In the genomic region with DNA sequence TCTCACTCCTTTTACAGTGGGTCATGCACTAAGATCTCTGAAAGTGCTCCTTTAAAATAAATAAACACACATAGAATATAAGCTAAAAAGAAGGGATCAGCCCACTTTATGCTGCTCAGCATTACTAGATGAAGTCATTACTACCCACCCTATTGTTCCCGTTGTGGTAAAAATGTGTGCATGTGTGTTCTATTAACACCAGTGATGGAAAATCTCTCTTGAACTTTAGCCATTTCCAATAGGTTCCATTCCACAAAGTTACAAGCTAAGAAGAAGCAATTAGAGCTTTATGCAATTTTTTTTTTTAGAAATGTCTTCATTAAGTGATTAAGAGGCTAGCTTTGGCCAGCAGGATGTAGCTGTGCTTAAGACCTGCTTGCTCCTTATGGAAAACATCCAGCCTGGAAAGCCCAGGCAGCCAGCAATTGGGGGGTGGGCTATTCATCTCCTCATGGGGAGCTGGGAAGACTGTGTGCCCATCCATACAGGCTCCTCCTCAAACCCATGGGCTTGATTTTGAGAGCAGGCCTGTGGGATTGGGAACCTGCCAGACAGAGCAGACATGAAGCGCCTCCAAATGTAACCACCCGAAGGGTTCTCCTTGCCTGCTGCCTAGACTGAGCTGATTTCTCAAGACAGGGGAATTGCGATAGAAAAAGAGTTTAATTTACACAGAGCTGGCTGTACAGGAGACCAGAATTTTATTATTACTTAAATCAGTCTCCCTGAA, we compare ENCODE assay signal across 12 cellular contexts.
A peak's percentile ranks its signal among the peaks of the same experiment; 100 is the strongest.
DNase-seq lines count a peak whose midpoint lies in the region; ATAC-seq and TF ChIP-seq lines count a peak whose summit lies in the region.
"Had no signal": no experiment of that assay in that cellular context is flagged by ENCODE, and none has a peak within 500 bp of the region (broad histone marks: within the 10 kb centered on the region; RNA-seq: fewer than 3 reads in every experiment).

No MANE protein-coding gene starts in this region.

- H3K4me1 ChIP-seq in breast epithelium: no peaks in the 10 kb centered on the region

- POLR2A ChIA-PET in MCF 10A (lab: Yijun Ruan, JAX): interaction anchor here (0.6 to 3.6 kb wide), 4 partner anchors 15 to 1475 kb away, joined by 3 to 13 read pairs (median 3); no protein-coding TSS in a partner anchor

- H3K27ac Mint-ChIP-seq in MCF 10A (ENCODE audit: low read depth, unreplicated experiment): peak overlapping the region; percentile 72
- H3K27ac Mint-ChIP-seq: T-helper 17 cell had no signal

- no peak for TF ChIP-seq POLR2A in breast epithelium (IDR thresholded peaks at IDR 0.05)
- TF ChIP-seq POLR2A in erythroblast (IDR thresholded peaks at IDR 0.05; ENCODE audit: low read length): no peak

- intact Hi-C loops in MCF 10A (cut with micrococcal nuclease) (loop anchor here (5.0 kb wide), 5 partner anchors 47 to 678 kb away; no protein-coding TSS in a partner anchor), breast epithelium (cut with DNase I; ENCODE audit: low total_unique reads) (loop anchor here (5.0 kb wide), 1 partner anchor 237 kb away; no protein-coding TSS in a partner anchor)

- H3K4me3 ChIP-seq in breast epithelium (no peak overlapping the region), astrocyte of the cerebellum (ENCODE audit: low read depth, low read length) (no peak overlapping the region), WERI-Rb-1 (ENCODE audit: low read depth, low read length) (no peak overlapping the region)
- H3K4me3 ChIP-seq: transverse colon had no signal

- H3K27me3 Mint-ChIP-seq in MCF 10A (ENCODE audit: insufficient read depth, unreplicated experiment): no peaks in the 10 kb centered on the region
- H3K27me3 Mint-ChIP-seq: naive thymus-derived CD4-positive, alpha-beta T cell; T-helper 17 cell had no signal

- peak overlapping the region; percentile 13 for H3K4me3 Mint-ChIP-seq in MCF 10A (ENCODE audit: unreplicated experiment)
- H3K4me3 Mint-ChIP-seq: naive thymus-derived CD4-positive, alpha-beta T cell; T-helper 17 cell had no signal

- H3K27me3 ChIP-seq in breast epithelium: no peaks in the 10 kb centered on the region
- no peaks in the 10 kb centered on the region for H3K27me3 ChIP-seq in WERI-Rb-1 (ENCODE audit: insufficient read depth, low read depth, severe bottlenecking)
- H3K27me3 ChIP-seq: transverse colon had no signal

- H3K36me3 ChIP-seq in breast epithelium (no peaks in the 10 kb centered on the region), WERI-Rb-1 (no peaks in the 10 kb centered on the region)
- H3K36me3 ChIP-seq: transverse colon had no signal

- H3K9me3 Mint-ChIP-seq in MCF 10A (ENCODE audit: unreplicated experiment): no peaks in the 10 kb centered on the region
- H3K9me3 Mint-ChIP-seq: naive thymus-derived CD4-positive, alpha-beta T cell had no signal

- no TSS peak for BruUV-seq in MCF 10A (replicated peaks; lab: Mats Ljungman, UMichigan)

- peak; percentile 17 for DNase-seq in MCF 10A (ENCODE audit: unreplicated experiment)
- no peak for DNase-seq in breast epithelium (ENCODE audit: low spot score in 2 of 2)
- peak; percentile 57 for DNase-seq in astrocyte of the cerebellum (ENCODE audit: low read depth)
- peak; percentile 75 for DNase-seq in iris pigment epithelial cell (ENCODE audit: low read depth)
- DNase-seq in SHP77 (lab: John Stamatoyannopoulos, UW): no peak
- DNase-seq in WERI-Rb-1: no peak
- DNase-seq in erythroblast (lab: John Stamatoyannopoulos, UW): no peak
- DNase-seq: right cardiac atrium, T-helper 17 cell, transverse colon had no signal

- peaks cover 50% of the 10 kb centered on the region for H3K4me1 Mint-ChIP-seq in MCF 10A (ENCODE audit: insufficient read depth, unreplicated experiment)

- no peak overlapping the region for H3K27ac ChIP-seq in breast epithelium
- no peak overlapping the region for H3K27ac ChIP-seq in WERI-Rb-1

- in situ Hi-C loops in astrocyte of the cerebellum (cut with HindIII; ENCODE audit: low sequenced_read_pairs): no loop called here

- no peak for ATAC-seq in GM21526 (IDR thresholded peaks at IDR 0.05; ENCODE audit: low FRiP score, unreplicated experiment)
- ATAC-seq: naive thymus-derived CD4-positive, alpha-beta T cell; right cardiac atrium; T-helper 17 cell had no signal

- CTCF ChIA-PET in MCF 10A (lab: Yijun Ruan, JAX): interaction anchor here (0.6 to 16.6 kb wide), 12 partner anchors 14 to 486 kb away, joined by 3 to 314 read pairs (median 3); no protein-coding TSS in a partner anchor

- H3K36me3 Mint-ChIP-seq in MCF 10A (ENCODE audit: insufficient read depth, unreplicated experiment): peaks cover 6% of the 10 kb centered on the region
- H3K36me3 Mint-ChIP-seq: naive thymus-derived CD4-positive, alpha-beta T cell had no signal

- TF ChIP-seq CTCF in MCF 10A (IDR thresholded peaks at IDR 0.05; ENCODE audit: unreplicated experiment): no peak
- TF ChIP-seq CTCF in breast epithelium (IDR thresholded peaks at IDR 0.05): no peak
- TF ChIP-seq CTCF in astrocyte of the cerebellum (IDR thresholded peaks at IDR 0.05; ENCODE audit: low read depth, low read length, missing control alignments): no peak
- no peak for TF ChIP-seq CTCF in WERI-Rb-1 (IDR thresholded peaks at IDR 0.05; ENCODE audit: low read depth, low read length)

- H3K9me3 ChIP-seq in breast epithelium (no peaks in the 10 kb centered on the region), WERI-Rb-1 (ENCODE audit: severe bottlenecking) (no peaks in the 10 kb centered on the region)
- H3K9me3 ChIP-seq: transverse colon had no signal

Comparison
In these comparisons a context has a peak if more than half of its experiments do, and no peak if none do; other contexts are left out.
1. DNase-seq: peak in MCF 10A (single experiment), astrocyte of the cerebellum (single experiment) and iris pigment epithelial cell (single experiment); none in breast epithelium (0 of 2), SHP77 (0 of 2), WERI-Rb-1 (single experiment) and erythroblast (0 of 2).